Comparison of ENCODE assay signal across 21 cellular contexts in the genomic region with DNA sequence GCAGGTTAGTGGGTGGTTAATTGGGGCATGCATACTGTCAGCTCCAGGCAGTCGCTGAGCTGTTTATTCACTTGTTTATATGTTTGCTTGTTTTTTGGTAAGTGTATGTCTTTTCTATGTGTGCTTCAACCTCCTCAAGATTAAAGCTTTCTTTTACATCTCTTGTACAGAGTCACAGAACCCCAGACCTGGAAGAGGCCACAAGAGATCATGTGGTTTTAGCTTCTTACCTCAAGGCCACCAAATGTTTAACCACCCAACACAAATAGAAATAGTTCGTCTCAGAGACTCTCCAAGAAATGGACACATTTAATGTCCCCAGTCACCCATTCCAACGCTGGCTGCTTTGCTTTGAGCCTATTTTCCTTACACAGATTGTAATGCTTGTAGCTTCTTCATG. TPM values are rescaled to one million over a fixed set of nuclear protein-coding genes. Genes with fewer than 3 reads are reported as not detected.
DNase-seq lines count a peak whose midpoint lies in the region; ATAC-seq, FAIRE-seq and TF ChIP-seq lines count a peak whose summit lies in the region.
"Had no signal": no experiment of that assay in that cellular context is flagged by ENCODE, and none has a peak within 500 bp of the region (broad histone marks: within the 10 kb centered on the region; RNA-seq: fewer than 3 reads in every experiment).

No MANE protein-coding gene starts in this region.

- WGBS in H1 (ENCODE audit: extremely low coverage in 1 of 2, insufficient coverage in 1 of 2, insufficient read length in 1 of 2, insufficient replicate concordance in 2 of 2, low coverage in 1 of 2, low lambda C conversion rate in 2 of 2, missing lambda C conversion rate in 1 of 2), 2 experiments: 81% methylated on average over 3 of the region's 3 CpGs; no CpG with 5 or more reads in 1 of the 2 experiments
- 65% methylated on average over 3 of the region's 3 CpGs for WGBS in right lobe of liver (ENCODE audit: insufficient coverage, low coverage, low lambda C conversion rate, missing lambda C conversion rate)

- H3K9ac ChIP-seq in H1 (replicated peaks in 1 of 4; ENCODE audit: extremely low read depth in 1 of 4, low read depth in 3 of 4, low read length in 3 of 4): no peak overlapping the region

- intact Hi-C loops in natural killer cell (cut with micrococcal nuclease): loop anchor here (10.0 kb wide), 1 partner anchor 261 kb away; no protein-coding TSS in a partner anchor
- intact Hi-C loops in right lobe of liver (cut with DNase I): no loop called here
- intact Hi-C loops in left lung (cut with DNase I): no loop called here

- H3K36me3 ChIP-seq in H1 (ENCODE audit: control insufficient read depth in 2 of 4, insufficient read depth in 4 of 4, low read length in 3 of 4) (no peaks in the 10 kb centered on the region), right lobe of liver (no peaks in the 10 kb centered on the region), left lung (no peaks in the 10 kb centered on the region)
- H3K36me3 ChIP-seq: BE2C had no signal

- peak overlapping the region; percentile 32; the same call in 1 of the 2 replicates for H2BK15ac ChIP-seq in H1 (ENCODE audit: low read length)

- no peaks in the 10 kb centered on the region for H3K79me2 ChIP-seq in H1 (ENCODE audit: control insufficient read depth in 1 of 2, insufficient read depth in 2 of 2, low read length in 2 of 2)

- H3K23ac ChIP-seq in H1 (ENCODE audit: insufficient read length): no peak overlapping the region

- CTCF ChIA-PET in activated CD4-positive, alpha-beta T cell treated with anti-CD3 and anti-CD28 coated beads, Interleukin-2, amount 10 ng/mL, durations not matched to agents 7 days and 5 days (lab: Charles Lee): interaction anchor here (0.7 to 4.7 kb wide), 5 partner anchors 13 to 40 kb away, joined by 3 to 27 read pairs (median 4); partner anchors contain the start of gene MYO1D
- CTCF ChIA-PET in H1 (lab: Charles Lee; ENCODE audit: partially characterized antibody): interaction anchor here (1.0 to 2.3 kb wide), 7 partner anchors 13 to 133 kb away, joined by 3 to 15 read pairs (median 5); partner anchors contain the start of gene TMEM98

- no peak overlapping the region for H3K18ac ChIP-seq in H1 (ENCODE audit: extremely low read depth, low read length)

- no peak overlapping the region for H2AK5ac ChIP-seq in H1 (ENCODE audit: low read depth, low read length)

- H3K36me3 Mint-ChIP-seq in activated CD4-positive, alpha-beta T cell treated with anti-CD3 and anti-CD28 coated beads, Interleukin-2, amount 10 ng/mL, durations not matched to agents 7 days and 5 days (ENCODE audit: low read depth): no peaks in the 10 kb centered on the region
- H3K36me3 Mint-ChIP-seq in natural killer cell treated with Interleukin-12 subunit alpha and Interleukin-12 subunit beta and Interleukin-15 and Interleukin-18, amount 100 ng/mL, for 72 hours: no peaks in the 10 kb centered on the region
- H3K36me3 Mint-ChIP-seq in natural killer cell: no peaks in the 10 kb centered on the region
- H3K36me3 Mint-ChIP-seq: CD8-positive, alpha-beta T cell had no signal

- H3K79me1 ChIP-seq in H1 (ENCODE audit: low read depth, low read length): no peaks in the 10 kb centered on the region

- no peak overlapping the region for H3K4ac ChIP-seq in H1 (replicated peaks; ENCODE audit: insufficient read length, low read depth, low read length)

- peaks cover 2% of the 10 kb centered on the region for H3K27me3 Mint-ChIP-seq in activated CD4-positive, alpha-beta T cell treated with anti-CD3 and anti-CD28 coated beads, Interleukin-2, amount 10 ng/mL, durations not matched to agents 7 days and 5 days
- peaks cover 0 to 18% of the 10 kb centered on the region in 2 donors for H3K27me3 Mint-ChIP-seq in natural killer cell treated with Interleukin-12 subunit alpha and Interleukin-12 subunit beta and Interleukin-15 and Interleukin-18, amount 100 ng/mL, for 72 hours
- peaks cover 0 to 6% of the 10 kb centered on the region in 2 donors for H3K27me3 Mint-ChIP-seq in natural killer cell (ENCODE audit: low read depth in 2 of 2)

- H3K27ac ChIP-seq in H1 (ENCODE audit: low read depth, low read length): no peak overlapping the region
- H3K27ac ChIP-seq in right lobe of liver: no peak overlapping the region
- no peak overlapping the region for H3K27ac ChIP-seq in left lung
- H3K27ac ChIP-seq: C4-2B had no signal

- peaks cover 33% of the 10 kb centered on the region for H3K4me1 Mint-ChIP-seq in activated CD4-positive, alpha-beta T cell treated with anti-CD3 and anti-CD28 coated beads, Interleukin-2, amount 10 ng/mL, durations not matched to agents 7 days and 5 days
- peaks cover 30 to 43% of the 10 kb centered on the region in 2 donors for H3K4me1 Mint-ChIP-seq in natural killer cell treated with Interleukin-12 subunit alpha and Interleukin-12 subunit beta and Interleukin-15 and Interleukin-18, amount 100 ng/mL, for 72 hours (ENCODE audit: low read depth in 2 of 2)
- peaks cover 9 to 10% of the 10 kb centered on the region in 2 donors for H3K4me1 Mint-ChIP-seq in natural killer cell

- H2AFZ ChIP-seq in H1 (ENCODE audit: low read length): no peak overlapping the region

- H4K5ac ChIP-seq in H1 (ENCODE audit: insufficient read length, low read depth, low read length): no peak overlapping the region

- H3K23me2 ChIP-seq in H1 (ENCODE audit: low read depth, low read length): no peaks in the 10 kb centered on the region

- H3K4me1 ChIP-seq in H1 (replicated peaks in 1 of 4; ENCODE audit: control insufficient read depth in 3 of 4, insufficient read depth in 4 of 4, low read length in 3 of 4) (peaks cover 3 to 12% (median 4%) of the 10 kb centered on the region in 4 experiments; a peak in 5 of 7 replicates), right lobe of liver (peaks cover 0 to 12% (median 0%) of the 10 kb centered on the region in 4 donors), left lung (peaks cover 0 to 9% of the 10 kb centered on the region in 2 donors)
- H3K4me1 ChIP-seq: BE2C had no signal

- TF ChIP-seq RAD21 in H1 (IDR thresholded peaks at IDR 0.05 in 1 of 2, conservative IDR thresholded peaks at IDR 0.05 in 1 of 2; ENCODE audit: low read depth in 2 of 2, low read length in 2 of 2): no peak

- ATAC-seq in natural killer cell treated with Interleukin-12 subunit alpha and Interleukin-12 subunit beta and Interleukin-15 and Interleukin-18, amount 100 ng/mL, for 72 hours: no peak
- no peak for ATAC-seq in natural killer cell
- ATAC-seq in right lobe of liver: no peak
- no peak for ATAC-seq in left lung
- ATAC-seq: CD8-positive, alpha-beta T cell; GM23338 had no signal

- no peaks in the 10 kb centered on the region for H3K9me3 Mint-ChIP-seq in activated CD4-positive, alpha-beta T cell treated with anti-CD3 and anti-CD28 coated beads, Interleukin-2, amount 10 ng/mL, durations not matched to agents 7 days and 5 days
- no peaks in the 10 kb centered on the region for H3K9me3 Mint-ChIP-seq in natural killer cell treated with Interleukin-12 subunit alpha and Interleukin-12 subunit beta and Interleukin-15 and Interleukin-18, amount 100 ng/mL, for 72 hours
- no peaks in the 10 kb centered on the region for H3K9me3 Mint-ChIP-seq in natural killer cell
- H3K9me3 Mint-ChIP-seq: CD8-positive, alpha-beta T cell had no signal

- TF ChIP-seq CTCF in natural killer cell (IDR thresholded peaks at IDR 0.05) (no peak), H1 (IDR thresholded peaks at IDR 0.05; ENCODE audit: control extremely low read depth in 1 of 3, insufficient read depth in 1 of 3, low read depth in 1 of 3, low read length in 3 of 3) (no peak), right lobe of liver (IDR thresholded peaks at IDR 0.05) (no peak), left lung (IDR thresholded peaks at IDR 0.05) (no peak)

- H3K4me3 Mint-ChIP-seq in activated CD4-positive, alpha-beta T cell treated with anti-CD3 and anti-CD28 coated beads, Interleukin-2, amount 10 ng/mL, durations not matched to agents 7 days and 5 days: no peak overlapping the region
- H3K4me3 Mint-ChIP-seq in natural killer cell treated with Interleukin-12 subunit alpha and Interleukin-12 subunit beta and Interleukin-15 and Interleukin-18, amount 100 ng/mL, for 72 hours: peak overlapping the region; percentile 70
- no peak overlapping the region for H3K4me3 Mint-ChIP-seq in natural killer cell
- H3K4me3 Mint-ChIP-seq: CD8-positive, alpha-beta T cell; GM23338; H9 had no signal

- H2BK120ac ChIP-seq in H1 (replicated peaks; ENCODE audit: low read depth, low read length): no peak overlapping the region

- H3K9me3 ChIP-seq in H1 (ENCODE audit: insufficient read depth in 2 of 2, low read depth in 1 of 2, low read length in 1 of 2): no peaks in the 10 kb centered on the region
- no peaks in the 10 kb centered on the region for H3K9me3 ChIP-seq in right lobe of liver
- no peaks in the 10 kb centered on the region for H3K9me3 ChIP-seq in left lung
- H3K9me3 ChIP-seq: BE2C had no signal

- no peak overlapping the region for H3K4me3 ChIP-seq in H1 (ENCODE audit: extremely low read depth in 1 of 4, insufficient read depth in 2 of 4, low read depth in 3 of 4, low read length in 4 of 4)
- H3K4me3 ChIP-seq in right lobe of liver: no peak overlapping the region
- H3K4me3 ChIP-seq in left lung: no peak overlapping the region
- H3K4me3 ChIP-seq: GM23338 had no signal

- TF ChIP-seq EP300 in H1 (IDR thresholded peaks at IDR 0.05; ENCODE audit: borderline replicate concordance in 1 of 2, low read depth in 2 of 2, low read length in 2 of 2): no peak

- H3K27me3 ChIP-seq in H1 (replicated peaks in 1 of 4; ENCODE audit: control insufficient read depth in 3 of 4, extremely low read depth in 1 of 4, insufficient read depth in 3 of 4, low read length in 3 of 4) (no peaks in the 10 kb centered on the region), right lobe of liver (no peaks in the 10 kb centered on the region), left lung (no peaks in the 10 kb centered on the region)

- H3K27ac Mint-ChIP-seq in activated CD4-positive, alpha-beta T cell treated with anti-CD3 and anti-CD28 coated beads, Interleukin-2, amount 10 ng/mL, durations not matched to agents 7 days and 5 days: peak overlapping the region; percentile 62
- H3K27ac Mint-ChIP-seq in natural killer cell treated with Interleukin-12 subunit alpha and Interleukin-12 subunit beta and Interleukin-15 and Interleukin-18, amount 100 ng/mL, for 72 hours: no peak overlapping the region
- H3K27ac Mint-ChIP-seq in natural killer cell: no peak overlapping the region
- H3K27ac Mint-ChIP-seq: CD8-positive, alpha-beta T cell; GM23338; H9 had no signal

- no peak for DNase-seq in activated CD4-positive, alpha-beta T cell treated with anti-CD3 and anti-CD28 coated beads, Interleukin-2, amount 10 ng/mL, durations not matched to agents 7 days and 5 days
- no peak for DNase-seq in activated CD4-positive, alpha-beta T cell treated with anti-CD3 and anti-CD28 coated beads, Interleukin-2, amount 50 U/mL, for 4 hours
- no peak for DNase-seq in natural killer cell treated with Interleukin-12 subunit alpha and Interleukin-12 subunit beta and Interleukin-15 and Interleukin-18, amount 100 ng/mL, for 72 hours (ENCODE audit: low spot score)
- DNase-seq in natural killer cell: no peak
- DNase-seq in H1 (ENCODE audit: low read depth in 1 of 2, low spot score in 2 of 2): no peak
- DNase-seq in right lobe of liver: no peak
- no peak for DNase-seq in effector CD4-positive, alpha-beta T cell
- no peak for DNase-seq in left lung
- DNase-seq: BE2C; CD8-positive, alpha-beta T cell; COR-L47; DMS153; DMS79 treated with DMSO at 0.1 percent for 48 hours; EL; H9 had no signal

- H4K91ac ChIP-seq in H1 (replicated peaks; ENCODE audit: insufficient read length, low read length): no peak overlapping the region

- H2BK12ac ChIP-seq in H1 (ENCODE audit: low read depth, low read length): no peak overlapping the region

- no peak overlapping the region for H2BK20ac ChIP-seq in H1 (ENCODE audit: low read length)

- FAIRE-seq in H1 (lab: Jason Lieb, UNC): no peak
- FAIRE-seq: A204.1, D721Med, G401.6, GM12891 had no signal

- no peak for TF ChIP-seq POLR2A in H1 (IDR thresholded peaks at IDR 0.05; ENCODE audit: control extremely low read depth in 1 of 2, low read depth in 2 of 2, low read length in 2 of 2)
- no peak for TF ChIP-seq POLR2A in right lobe of liver (IDR thresholded peaks at IDR 0.05)

- H3K14ac ChIP-seq in H1 (ENCODE audit: insufficient read length): no peak overlapping the region

- no peaks in the 10 kb centered on the region for H4K20me1 ChIP-seq in H1 (replicated peaks in 1 of 2; ENCODE audit: control insufficient read depth in 1 of 2, insufficient read depth in 2 of 2, low read length in 2 of 2)

- no peak overlapping the region for H3K56ac ChIP-seq in H1 (replicated peaks; ENCODE audit: insufficient read length, low read depth, low read length)

- POLR2A ChIA-PET in activated CD4-positive, alpha-beta T cell treated with anti-CD3 and anti-CD28 coated beads, Interleukin-2, amount 10 ng/mL, durations not matched to agents 7 days and 5 days (lab: Charles Lee): no interaction called here
- POLR2A ChIA-PET in H1 (lab: Charles Lee; ENCODE audit: partially characterized antibody): interaction anchor here (1.2 kb wide), 1 partner anchor 13 kb away, joined by 5 read pairs; no protein-coding TSS in a partner anchor

- H2BK5ac ChIP-seq in H1 (ENCODE audit: low read depth, low read length): no peak overlapping the region

- no peak overlapping the region for H3K4me2 ChIP-seq in H1 (ENCODE audit: insufficient read depth in 1 of 2, low read depth in 2 of 2, low read length in 2 of 2)
- H3K4me2 ChIP-seq: GM23338 had no signal

- no peak overlapping the region for H4K8ac ChIP-seq in H1 (ENCODE audit: extremely low read depth, insufficient read depth, low read length)

RNA-seq across cellular contexts. Expression of gene TMEM98, which starts 11.8 kb away (rescaled TPM):
- under 1 TPM; 0.17 to 0.58 TPM for total RNA-seq in activated CD4-positive, alpha-beta T cell treated with anti-CD3 and anti-CD28 coated beads, Interleukin-2, amount 10 ng/mL, durations not matched to agents 7 days and 5 days
- under 1 TPM; 0.59 to 0.76 TPM for total RNA-seq in natural killer cell treated with Interleukin-12 subunit alpha and Interleukin-12 subunit beta and Interleukin-15 and Interleukin-18, amount 100 ng/mL, for 72 hours
- total RNA-seq in natural killer cell (not detected), right lobe of liver (10 to 100 TPM in 4 of 6 experiments, 1 to 10 TPM in 2; 7.8 to 31.5 (median 19.2) TPM), left lung (100 to 1,000 TPM in 1 of 2 donors, 10 to 100 TPM in 1; 57.1 to 142 TPM)
- 86.1 and 90.9 TPM in 2 replicates for total RNA-seq in H1 (2021; fragmentation: NEBNext Ultra II Directional; extraction: Animal tissue kit (Norgen Biotek cat#: 25700))
- 232 and 292 TPM in 2 replicates for polyA plus RNA-seq in H1 (2011; rRNA removed)
- polyA plus RNA-seq in H1 (2011; cell fraction: cytosol; rRNA removed): 197 TPM
- 246 TPM for polyA plus RNA-seq in H1 (2011; cell fraction: nucleus; rRNA removed)
- 86.2 to 115 TPM (median 101 TPM) in 4 replicates for polyA plus RNA-seq in H1 (2012, experiment 1 of 2)
- polyA plus RNA-seq in H1 (2012, experiment 2 of 2): 118 TPM
- polyA plus RNA-seq in H1 (2013, experiment 1 of 2): 43.3 TPM
- 54.6 TPM for polyA plus RNA-seq in H1 (2013, experiment 2 of 2)
- polyA minus RNA-seq in H1 (2011; rRNA and poly(A)+ RNA removed): 209 and 237 TPM in 2 replicates
- 66.1 TPM for polyA minus RNA-seq in H1 (2011; cell fraction: cytosol; rRNA and poly(A)+ RNA removed)
- polyA minus RNA-seq in H1 (2011; cell fraction: nucleus; rRNA and poly(A)+ RNA removed): 53.2 TPM
- total RNA-seq: CD8-positive, alpha-beta T cell had no signal

RNA-seq across cellular contexts. Expression of gene MYO1D, which starts 39.2 kb away (rescaled TPM):
- total RNA-seq in activated CD4-positive, alpha-beta T cell treated with anti-CD3 and anti-CD28 coated beads, Interleukin-2, amount 10 ng/mL, durations not matched to agents 7 days and 5 days: 1 to 10 TPM; 2.0 to 2.2 TPM
- total RNA-seq in natural killer cell treated with Interleukin-12 subunit alpha and Interleukin-12 subunit beta and Interleukin-15 and Interleukin-18, amount 100 ng/mL, for 72 hours: 10 to 100 TPM; 25.7 to 25.8 TPM
- total RNA-seq in natural killer cell (10 to 100 TPM in 2 of 3 donors, 1 to 10 TPM in 1; 6.8 to 20.2 (median 10.5) TPM), right lobe of liver (10 to 100 TPM; 17.6 to 25.7 (median 21.0) TPM), left lung (10 to 100 TPM; 62.0 to 92.8 TPM)
- 20.9 and 25.4 TPM in 2 replicates for total RNA-seq in H1 (2021; fragmentation: NEBNext Ultra II Directional; extraction: Animal tissue kit (Norgen Biotek cat#: 25700))
- polyA plus RNA-seq in H1 (2011; rRNA removed): 6.5 and 7.8 TPM in 2 replicates
- 9.5 TPM for polyA plus RNA-seq in H1 (2011; cell fraction: cytosol; rRNA removed)
- polyA plus RNA-seq in H1 (2011; cell fraction: nucleus; rRNA removed): 9.2 TPM
- polyA plus RNA-seq in H1 (2012, experiment 1 of 2): 12.3 to 17.1 TPM (median 13.8 TPM) in 4 replicates
- 4.1 TPM for polyA plus RNA-seq in H1 (2012, experiment 2 of 2)
- 11.4 TPM for polyA plus RNA-seq in H1 (2013, experiment 1 of 2)
- polyA plus RNA-seq in H1 (2013, experiment 2 of 2): 8.4 TPM
- 27.6 and 44.0 TPM in 2 replicates for polyA minus RNA-seq in H1 (2011; rRNA and poly(A)+ RNA removed)
- polyA minus RNA-seq in H1 (2011; cell fraction: cytosol; rRNA and poly(A)+ RNA removed): 18.1 TPM
- 66.1 TPM for polyA minus RNA-seq in H1 (2011; cell fraction: nucleus; rRNA and poly(A)+ RNA removed)

Comparison
In these comparisons a context has a peak if more than half of its experiments do, and no peak if none do; other contexts are left out.
1. RNA of gene TMEM98, which starts 11.8 kb away (total RNA-seq): 57.1 to 142 TPM in left lung, 86.1 to 90.9 TPM in H1 and 7.8 to 31.5 TPM in right lobe of liver; 0.59 to 0.76 TPM in natural killer cell treated with Interleukin-12 subunit alpha and Interleukin-12 subunit beta and Interleukin-15 and Interleukin-18, amount 100 ng/mL, for 72 hours, 0.17 to 0.58 TPM in activated CD4-positive, alpha-beta T cell treated with anti-CD3 and anti-CD28 coated beads, Interleukin-2, amount 10 ng/mL, durations not matched to agents 7 days and 5 days and not detected in natural killer cell; every median in the first group is over 4 times any median in the second.